ENCODE assay signal across 21 cellular contexts in genomic region chr15:64604319-64604718, GRCh38.
DNase-seq lines count a peak whose midpoint lies in the region; ATAC-seq, FAIRE-seq and TF ChIP-seq lines count a peak whose summit lies in the region.
"Had no signal": no experiment of that assay in that cellular context is flagged by ENCODE, and none has a peak within 500 bp of the region (broad histone marks: within the 10 kb centered on the region; RNA-seq: fewer than 3 reads in every experiment).

No MANE protein-coding gene starts in this region.

- H3K9me3 Mint-ChIP-seq in MCF 10A (ENCODE audit: unreplicated experiment) (no peaks in the 10 kb centered on the region), astrocyte (ENCODE audit: unreplicated experiment) (no peaks in the 10 kb centered on the region), Calu3 (ENCODE audit: low read depth, unreplicated experiment) (no peaks in the 10 kb centered on the region)
- H3K9me3 Mint-ChIP-seq in stimulated activated effector memory CD8-positive, alpha-beta T cell treated with anti-CD3 and anti-CD28 coated beads, Interleukin-12 subunit alpha, Interleukin-12 subunit beta, amount 100 ng/mL, for 72 hours, result no peaks in the 10 kb centered on the region

- H3K4me2 ChIP-seq in astrocyte (ENCODE audit: low read length), result no peak overlapping the region

- H3K27me3 Mint-ChIP-seq in MCF 10A (ENCODE audit: insufficient read depth, unreplicated experiment), result no peaks in the 10 kb centered on the region
- no peaks in the 10 kb centered on the region for H3K27me3 Mint-ChIP-seq in astrocyte (ENCODE audit: low read depth, unreplicated experiment)
- H3K27me3 Mint-ChIP-seq in Calu3 (ENCODE audit: unreplicated experiment), result no peaks in the 10 kb centered on the region

- POLR2A ChIA-PET in MCF 10A (lab: Yijun Ruan, JAX), result interaction anchor here (0.6 kb wide), 1 partner anchor 137 kb away, joined by 5 read pairs; no protein-coding TSS in a partner anchor

- H3K9me3 ChIP-seq in breast epithelium (no peaks in the 10 kb centered on the region), astrocyte (ENCODE audit: insufficient read depth, low read depth, low read length) (no peaks in the 10 kb centered on the region)

- H3K4me1 ChIP-seq in breast epithelium (no peaks in the 10 kb centered on the region), astrocyte (ENCODE audit: insufficient read depth, low read length) (no peaks in the 10 kb centered on the region)

- H3K4me1 Mint-ChIP-seq in MCF 10A (ENCODE audit: insufficient read depth, unreplicated experiment) (peaks cover 20% of the 10 kb centered on the region), astrocyte (ENCODE audit: low read depth, unreplicated experiment) (peaks cover 18% of the 10 kb centered on the region), Calu3 (ENCODE audit: low read depth, unreplicated experiment) (peaks cover 7% of the 10 kb centered on the region)
- peaks cover 39% of the 10 kb centered on the region for H3K4me1 Mint-ChIP-seq in stimulated activated effector memory CD8-positive, alpha-beta T cell treated with anti-CD3 and anti-CD28 coated beads, Interleukin-12 subunit alpha, Interleukin-12 subunit beta, amount 100 ng/mL, for 72 hours

- ATAC-seq in stimulated activated effector memory CD8-positive, alpha-beta T cell treated with anti-CD3 and anti-CD28 coated beads, Interleukin-12 subunit alpha, Interleukin-12 subunit beta, amount 100 ng/mL, for 72 hours, result peak; percentile 65
- ATAC-seq in HG03025 (IDR thresholded peaks at IDR 0.05; ENCODE audit: low FRiP score, unreplicated experiment) (no peak), esophagus mucosa (no peak)
- ATAC-seq: K562 had no signal

- no peaks in the 10 kb centered on the region for H3K36me3 ChIP-seq in breast epithelium
- no peaks in the 10 kb centered on the region for H3K36me3 ChIP-seq in astrocyte (ENCODE audit: insufficient read depth, low read length)

- DNase-seq in MCF 10A (ENCODE audit: unreplicated experiment) (no peak), breast epithelium (ENCODE audit: low spot score in 2 of 2) (no peak), GM13977 (ENCODE audit: low spot score) (peak; percentile 5), astrocyte (ENCODE audit: low read depth) (no peak), Calu3 (no peak)
- no peak for DNase-seq in stimulated activated effector memory CD8-positive, alpha-beta T cell treated with anti-CD3 and anti-CD28 coated beads, Interleukin-12 subunit alpha, Interleukin-12 subunit beta, amount 100 ng/mL, for 72 hours (ENCODE audit: low spot score in 2 of 2)
- DNase-seq: AML-193; COR-L47; EL; GOT3; NCI-H1105 treated with DMSO at 0.1 percent for 48 hours; NCI-H1694; NCI-H2081 treated with DMSO at 0.1 percent for 48 hours; NK-92 treated with Interleukin-12 subunit alpha and Interleukin-12 subunit beta, amount 100 ng/mL, for 24 hours; SHP77 had no signal

- intact Hi-C loops in MCF 10A (cut with micrococcal nuclease) (no loop called here), breast epithelium (cut with DNase I; ENCODE audit: low total_unique reads) (no loop called here), Calu3 (cut with micrococcal nuclease; ENCODE audit: unreplicated experiment) (no loop called here)

- no peak for TF ChIP-seq POLR2A in breast epithelium (IDR thresholded peaks at IDR 0.05)

- H3K27ac ChIP-seq in breast epithelium (no peak overlapping the region), astrocyte (ENCODE audit: low read depth, low read length) (no peak overlapping the region)
- H3K27ac ChIP-seq: C4-2B, SK-N-MC had no signal

- TF ChIP-seq CTCF in MCF 10A (IDR thresholded peaks at IDR 0.05; ENCODE audit: unreplicated experiment) (no peak), breast epithelium (IDR thresholded peaks at IDR 0.05) (no peak), GM13977 (IDR thresholded peaks at IDR 0.05; ENCODE audit: extremely low read depth, insufficient read depth, missing control alignments) (no peak), astrocyte (IDR thresholded peaks at IDR 0.05; ENCODE audit: insufficient read depth, low read depth, low read length) (no peak), Calu3 (IDR thresholded peaks at IDR 0.05; ENCODE audit: unreplicated experiment) (no peak)

- H3K4me3 Mint-ChIP-seq in MCF 10A (ENCODE audit: unreplicated experiment) (no peak overlapping the region), astrocyte (ENCODE audit: unreplicated experiment) (no peak overlapping the region), Calu3 (ENCODE audit: low read depth, unreplicated experiment) (no peak overlapping the region)
- H3K4me3 Mint-ChIP-seq in stimulated activated effector memory CD8-positive, alpha-beta T cell treated with anti-CD3 and anti-CD28 coated beads, Interleukin-12 subunit alpha, Interleukin-12 subunit beta, amount 100 ng/mL, for 72 hours, result no peak overlapping the region

- no peak for FAIRE-seq in astrocyte (lab: Jason Lieb, UNC)
- FAIRE-seq: GM12892, K562 had no signal

- in situ Hi-C loops in GM13977 (cut with MboI; ENCODE audit: low pct_unique_long_range_greater_than_20kb, low sequenced_read_pairs, unreplicated experiment), result no loop called here

- CTCF ChIA-PET in MCF 10A (lab: Yijun Ruan, JAX), result interaction anchor here (0.6 kb wide), 1 partner anchor 109 kb away, joined by 3 read pairs; no protein-coding TSS in a partner anchor
- CTCF ChIA-PET in Calu3 (lab: Charles Lee), result interaction anchor here (0.6 kb wide), 1 partner anchor 160 kb away, joined by 9 read pairs; no protein-coding TSS in a partner anchor

- no TSS peak for BruUV-seq in MCF 10A (replicated peaks; lab: Mats Ljungman, UMichigan)
- BruUV-seq in Calu3 (replicated peaks; lab: Mats Ljungman, UMichigan), result no TSS peak

- peaks cover 58% of the 10 kb centered on the region for H4K20me1 ChIP-seq in astrocyte (ENCODE audit: insufficient read depth, low read length)

- H3K27me3 ChIP-seq in breast epithelium (no peaks in the 10 kb centered on the region), astrocyte (ENCODE audit: insufficient read depth, low read length) (no peaks in the 10 kb centered on the region)

- H3K9ac ChIP-seq in astrocyte (ENCODE audit: low read length), result no peak overlapping the region

- H2AFZ ChIP-seq in astrocyte (ENCODE audit: low read depth, low read length), result no peak overlapping the region

- H3K4me3 ChIP-seq in breast epithelium (no peak overlapping the region), astrocyte (ENCODE audit: insufficient read depth, low read depth, low read length) (no peak overlapping the region)
- H3K4me3 ChIP-seq: K562, SK-N-MC had no signal

- no peaks in the 10 kb centered on the region for H3K36me3 Mint-ChIP-seq in MCF 10A (ENCODE audit: insufficient read depth, unreplicated experiment)
- no peaks in the 10 kb centered on the region for H3K36me3 Mint-ChIP-seq in astrocyte (ENCODE audit: low read depth, unreplicated experiment)
- no peaks in the 10 kb centered on the region for H3K36me3 Mint-ChIP-seq in stimulated activated effector memory CD8-positive, alpha-beta T cell treated with anti-CD3 and anti-CD28 coated beads, Interleukin-12 subunit alpha, Interleukin-12 subunit beta, amount 100 ng/mL, for 72 hours
- no peaks in the 10 kb centered on the region for H3K36me3 Mint-ChIP-seq in Calu3 (ENCODE audit: insufficient read depth, unreplicated experiment)

- peaks cover 70% of the 10 kb centered on the region for H3K79me2 ChIP-seq in astrocyte (ENCODE audit: insufficient read depth, low read length)

- H3K27ac Mint-ChIP-seq in MCF 10A (ENCODE audit: low read depth, unreplicated experiment) (peak overlapping the region; percentile 58), astrocyte (ENCODE audit: unreplicated experiment) (peak overlapping the region; percentile 47), Calu3 (ENCODE audit: unreplicated experiment) (no peak overlapping the region)
- H3K27ac Mint-ChIP-seq in stimulated activated effector memory CD8-positive, alpha-beta T cell treated with anti-CD3 and anti-CD28 coated beads, Interleukin-12 subunit alpha, Interleukin-12 subunit beta, amount 100 ng/mL, for 72 hours, result no peak overlapping the region

Comparison
In these comparisons a context has a peak if more than half of its experiments do, and no peak if none do; other contexts are left out.
1. H3K27ac Mint-ChIP-seq: peak in MCF 10A (single experiment) and astrocyte (single experiment); none in stimulated activated effector memory CD8-positive, alpha-beta T cell treated with anti-CD3 and anti-CD28 coated beads, Interleukin-12 subunit alpha, Interleukin-12 subunit beta, amount 100 ng/mL, for 72 hours (single experiment) and Calu3 (single experiment).